16 cellular contexts compared by ENCODE assay signal in genomic region chr2:217710218-217710565, GRCh38.
DNase-seq lines count a peak whose midpoint lies in the region; ATAC-seq and TF ChIP-seq lines count a peak whose summit lies in the region.
"Had no signal": no experiment of that assay in that cellular context is flagged by ENCODE, and none has a peak within 500 bp of the region (broad histone marks: within the 10 kb centered on the region; RNA-seq: fewer than 3 reads in every experiment).

No MANE protein-coding gene starts in this region.

- in situ Hi-C loops in gastrocnemius medialis (cut with MboI; ENCODE audit: low sequenced_read_pairs in 4 of 4), result loop anchor here (5.0 to 25.0 kb wide), 9 partner anchors 63 to 1195 kb away; partner anchors contain the start of gene IGFBP5 (in 3 of the 4)

- H3K27ac ChIP-seq in heart left ventricle (no peak overlapping the region), gastrocnemius medialis (no peak overlapping the region)
- H3K27ac ChIP-seq: pancreas had no signal

- no peaks in the 10 kb centered on the region for H3K36me3 ChIP-seq in heart left ventricle
- no peaks in the 10 kb centered on the region for H3K36me3 ChIP-seq in gastrocnemius medialis
- H3K36me3 ChIP-seq: pancreas had no signal

- WGBS in heart left ventricle, 4 donors, result 90 to 96% (median 92%) methylated on average over 1 of the region's 1 CpG

- H3K27me3 ChIP-seq in heart left ventricle (no peaks in the 10 kb centered on the region), gastrocnemius medialis (no peaks in the 10 kb centered on the region)
- H3K27me3 ChIP-seq: pancreas had no signal

- DNase-seq in AG10803 (ENCODE audit: low read depth), result peak; percentile 91
- DNase-seq in NCI-H226, result peak; percentile 35
- peak; percentile 53 for DNase-seq in epithelial cell of esophagus (ENCODE audit: low read depth)
- peak; percentile 34 for DNase-seq in myocyte (ENCODE audit: low read depth)
- DNase-seq in T-helper 9 cell, result no peak
- no peak for DNase-seq in heart left ventricle
- DNase-seq in gastrocnemius medialis, result no peak
- DNase-seq: activated CD4-positive, alpha-beta T cell treated with anti-CD3 and anti-CD28 coated beads for 48 hours; KBM-7; mucosa of descending colon; NCI-H1092; NK-92 treated with Interleukin-12 subunit alpha and Interleukin-12 subunit beta, amount 100 ng/mL, for 24 hours; pancreas had no signal

- TF ChIP-seq CTCF in AG10803 (conservative IDR thresholded peaks at IDR 0.05; ENCODE audit: low read length) (no peak), epithelial cell of esophagus (IDR thresholded peaks at IDR 0.05; ENCODE audit: insufficient read depth, low read depth, low read length, missing control alignments) (no peak), heart left ventricle (IDR thresholded peaks at IDR 0.05) (no peak), gastrocnemius medialis (IDR thresholded peaks at IDR 0.05 in 4 of 5, conservative IDR thresholded peaks at IDR 0.05 in 1 of 5) (no peak)

- peaks cover 0 to under 1% (median 0%) of the 10 kb centered on the region in 12 donors for H3K9me3 ChIP-seq in heart left ventricle
- no peaks in the 10 kb centered on the region for H3K9me3 ChIP-seq in gastrocnemius medialis
- H3K9me3 ChIP-seq: mucosa of descending colon, pancreas had no signal

- intact Hi-C loops in heart left ventricle (cut with DNase I) (loop anchor here (5.0 to 10.0 kb wide), 20 partner anchors 47 to 1195 kb away; partner anchors contain the start of gene IGFBP5 (in 5 of the 10)), gastrocnemius medialis (cut with DNase I; ENCODE audit: low total_unique reads) (loop anchor here (5.0 to 10.0 kb wide), 5 partner anchors 195 to 1675 kb away; partner anchors contain the start of gene IGFBP5)

- H3K4me1 ChIP-seq in heart left ventricle (peaks cover 0 to 38% (median 22%) of the 10 kb centered on the region in 12 donors), gastrocnemius medialis (peaks cover 18 to 30% of the 10 kb centered on the region in 2 donors)
- H3K4me1 ChIP-seq: pancreas had no signal

- ATAC-seq in heart left ventricle (no peak), GM18861 (IDR thresholded peaks at IDR 0.05; ENCODE audit: unreplicated experiment) (no peak), gastrocnemius medialis (no peak)
- ATAC-seq: mucosa of descending colon; pancreas; Right ventricle myocardium inferior; stimulated activated memory B cell treated with anti-CD40 and anti-IgM and Interleukin-4, amounts not matched to agents 10 μg/mL and 1 μg/mL and 100 μg/mL, for 72 hours had no signal

- H3K4me3 ChIP-seq in AG10803 (ENCODE audit: low read length), result no peak overlapping the region
- H3K4me3 ChIP-seq in epithelial cell of esophagus (ENCODE audit: low read length), result no peak overlapping the region
- H3K4me3 ChIP-seq in heart left ventricle, result no peak overlapping the region
- H3K4me3 ChIP-seq in gastrocnemius medialis, result no peak overlapping the region
- H3K4me3 ChIP-seq: mucosa of descending colon, pancreas had no signal

- no peak for TF ChIP-seq POLR2A in heart left ventricle (IDR thresholded peaks at IDR 0.05)
- TF ChIP-seq POLR2A in gastrocnemius medialis (IDR thresholded peaks at IDR 0.05), result no peak

Comparison
In these comparisons a context has a peak if more than half of its experiments do, and no peak if none do; other contexts are left out.
1. DNase-seq: peak in AG10803 (single experiment), NCI-H226 (single experiment), epithelial cell of esophagus (single experiment) and myocyte (single experiment); none in T-helper 9 cell (single experiment), heart left ventricle (0 of 5) and gastrocnemius medialis (0 of 2).